ENCODE assay signal across 25 cellular contexts in genomic region chr7:36509962-36510361, GRCh38.
A peak's percentile ranks its signal among the peaks of the same experiment; 100 is the strongest.
DNase-seq lines count a peak whose midpoint lies in the region; ATAC-seq, FAIRE-seq and TF ChIP-seq lines count a peak whose summit lies in the region.
"Had no signal": no experiment of that assay in that cellular context is flagged by ENCODE, and none has a peak within 500 bp of the region (broad histone marks: within the 10 kb centered on the region; RNA-seq: fewer than 3 reads in every experiment).

No MANE protein-coding gene starts in this region.

- H3K36me3 ChIP-seq in K562 (ENCODE audit: control insufficient read depth, insufficient read depth, low read length), result no peaks in the 10 kb centered on the region
- H3K36me3 ChIP-seq: MG63 had no signal

- POLR2A ChIA-PET in K562 (lab: Yijun Ruan, JAX), result interaction anchor here (0.6 to 1.0 kb wide), 2 partner anchors 20 to 196 kb away, joined by 3 read pairs; no protein-coding TSS in a partner anchor

- H3K4me1 ChIP-seq in K562 (replicated peaks in 1 of 2; ENCODE audit: control insufficient read depth in 2 of 2, insufficient read depth in 2 of 2, low read length in 2 of 2), result no peaks in the 10 kb centered on the region

- H4K20me1 ChIP-seq in K562 (replicated peaks; ENCODE audit: control insufficient read depth, insufficient read depth, low read length), result no peaks in the 10 kb centered on the region

- H2AFZ ChIP-seq in K562 (ENCODE audit: low read depth, low read length), result no peak overlapping the region

- H3K27ac ChIP-seq in K562 (ENCODE audit: extremely low read depth, low read depth, low read length), result no peak overlapping the region
- H3K27ac ChIP-seq: 22Rv1, C4-2B had no signal

- TF ChIP-seq POLR2A in K562 (conservative IDR thresholded peaks at IDR 0.05) (no peak), erythroblast (IDR thresholded peaks at IDR 0.05; ENCODE audit: low read length) (no peak)

- H3K79me2 ChIP-seq in K562 (ENCODE audit: control insufficient read depth, insufficient read depth, low read length), result no peaks in the 10 kb centered on the region

- H3K4me2 ChIP-seq in K562 (ENCODE audit: insufficient read depth, low read length), result no peak overlapping the region

- intact Hi-C loops in K562 (cut with micrococcal nuclease), result no loop called here

- 10% methylated on average over 9 of the region's 9 CpGs for WGBS in K562 (ENCODE audit: insufficient coverage, low coverage, missing lambda C conversion rate)

- TF ChIP-seq EP300 in K562 (IDR thresholded peaks at IDR 0.05; ENCODE audit: low read length), result no peak

- no peak overlapping the region for H3K9ac ChIP-seq in K562 (ENCODE audit: insufficient read depth in 1 of 2, low read depth in 2 of 2, low read length in 2 of 2)

- no peak for TF ChIP-seq CTCF in K562 (IDR thresholded peaks at IDR 0.05 in 2 of 3, conservative IDR thresholded peaks at IDR 0.05 in 1 of 3; ENCODE audit: insufficient read depth in 2 of 3, low read depth in 1 of 3, low read length in 3 of 3)

- ATAC-seq in K562 (peak; percentile 54; the same call in 2 of the 3 replicates), GM21825 (IDR thresholded peaks at IDR 0.05; ENCODE audit: unreplicated experiment) (no peak)
- ATAC-seq: SK-N-SH treated with all-trans-retinoic acid at 6 μM for 48 hours had no signal

- DNase-seq in NCI-H82 (lab: John Stamatoyannopoulos, UW), result peak; percentile 6
- no peak for DNase-seq in NCI-H82 treated with DMSO at 0.1 percent for 48 hours (lab: John Stamatoyannopoulos, UW; ENCODE audit: unreplicated experiment)
- no peak for DNase-seq in K562 (ENCODE audit: extremely low read depth in 1 of 4, low spot score in 3 of 4)
- peak; percentile 7 for DNase-seq in iPS DF 19.7 (ENCODE audit: low read depth, low spot score)
- no peak for DNase-seq in erythroblast (lab: John Stamatoyannopoulos, UW)
- DNase-seq in EL, result no peak
- no peak for DNase-seq in stimulated activated CD4-positive, alpha-beta T cell treated with anti-CD3 and anti-CD28 coated beads, Interleukin-4, amount 100 ng/mL, for 24 hours
- DNase-seq: AML-193, DMS79, H7, IMR-90, Kasumi-1, MG63, NCI-H1048, NCI-H1436, NCI-H2029, NCI-H2171 treated with DMSO at 0.1 percent for 48 hours, NCI-H446, OCI-M1, RPMI8226, SHP77 treated with DMSO at 0.1 percent for 48 hours had no signal

- FAIRE-seq in K562 (lab: Jason Lieb, UNC), result peak; percentile 66

- no TSS peak for BruUV-seq in K562 (replicated peaks; lab: Mats Ljungman, UMichigan)

- TF ChIP-seq RAD21 in K562 (CRISPR knock-in tag; conservative IDR thresholded peaks at IDR 0.05 in 1 of 2, IDR thresholded peaks at IDR 0.05 in 1 of 2), result no peak

- no peaks in the 10 kb centered on the region for H3K9me1 ChIP-seq in K562 (ENCODE audit: control insufficient read depth, insufficient read depth, low read length)

- H3K4me3 ChIP-seq in K562, result no peak overlapping the region
- H3K4me3 ChIP-seq: MG63 had no signal

- in situ Hi-C loops in K562 (cut with MboI), result no loop called here

- H3K27me3 ChIP-seq in K562 (ENCODE audit: control insufficient read depth in 2 of 2, insufficient read depth in 2 of 2, low read length in 2 of 2), result peaks cover 10 to 32% of the 10 kb centered on the region in 2 experiments; a peak in 4 of 5 replicates
- H3K27me3 ChIP-seq: MG63 had no signal

- no peaks in the 10 kb centered on the region for H3K9me3 ChIP-seq in K562 (replicated peaks; ENCODE audit: control insufficient read depth, insufficient read depth, low read depth, low read length)
- H3K9me3 ChIP-seq: MG63 had no signal

- CTCF ChIA-PET in K562 (lab: Yijun Ruan, JAX; ENCODE audit: low intra/inter-chr PET ratio), result no interaction called here

TF ChIP-seq in K562, 482 proteins besides CTCF, POLR2A, EP300 and RAD21:
- TF ChIP-seq USF2 (CRISPR knock-in tag; IDR thresholded peaks at IDR 0.05) (no peak), NCOA1 (IDR thresholded peaks at IDR 0.05; ENCODE audit: low read depth) (no peak), UBTF (IDR thresholded peaks at IDR 0.05; ENCODE audit: borderline replicate concordance in 1 of 2, low read depth in 2 of 2, low read length in 2 of 2) (no peak), XRCC5 (IDR thresholded peaks at IDR 0.05; ENCODE audit: low read depth, low read length) (no peak)
TF ChIP-seq in K562: peak in this region for 0.

Comparison
In these comparisons a context has a peak if more than half of its experiments do, and no peak if none do; other contexts are left out.
1. DNase-seq: peak in NCI-H82 (single experiment) and iPS DF 19.7 (single experiment); none in NCI-H82 treated with DMSO at 0.1 percent for 48 hours (single experiment), K562 (0 of 4), erythroblast (0 of 2), EL (single experiment) and stimulated activated CD4-positive, alpha-beta T cell treated with anti-CD3 and anti-CD28 coated beads, Interleukin-4, amount 100 ng/mL, for 24 hours (single experiment).